ENCODE assay signal across 2 cellular contexts in the genomic region with DNA sequence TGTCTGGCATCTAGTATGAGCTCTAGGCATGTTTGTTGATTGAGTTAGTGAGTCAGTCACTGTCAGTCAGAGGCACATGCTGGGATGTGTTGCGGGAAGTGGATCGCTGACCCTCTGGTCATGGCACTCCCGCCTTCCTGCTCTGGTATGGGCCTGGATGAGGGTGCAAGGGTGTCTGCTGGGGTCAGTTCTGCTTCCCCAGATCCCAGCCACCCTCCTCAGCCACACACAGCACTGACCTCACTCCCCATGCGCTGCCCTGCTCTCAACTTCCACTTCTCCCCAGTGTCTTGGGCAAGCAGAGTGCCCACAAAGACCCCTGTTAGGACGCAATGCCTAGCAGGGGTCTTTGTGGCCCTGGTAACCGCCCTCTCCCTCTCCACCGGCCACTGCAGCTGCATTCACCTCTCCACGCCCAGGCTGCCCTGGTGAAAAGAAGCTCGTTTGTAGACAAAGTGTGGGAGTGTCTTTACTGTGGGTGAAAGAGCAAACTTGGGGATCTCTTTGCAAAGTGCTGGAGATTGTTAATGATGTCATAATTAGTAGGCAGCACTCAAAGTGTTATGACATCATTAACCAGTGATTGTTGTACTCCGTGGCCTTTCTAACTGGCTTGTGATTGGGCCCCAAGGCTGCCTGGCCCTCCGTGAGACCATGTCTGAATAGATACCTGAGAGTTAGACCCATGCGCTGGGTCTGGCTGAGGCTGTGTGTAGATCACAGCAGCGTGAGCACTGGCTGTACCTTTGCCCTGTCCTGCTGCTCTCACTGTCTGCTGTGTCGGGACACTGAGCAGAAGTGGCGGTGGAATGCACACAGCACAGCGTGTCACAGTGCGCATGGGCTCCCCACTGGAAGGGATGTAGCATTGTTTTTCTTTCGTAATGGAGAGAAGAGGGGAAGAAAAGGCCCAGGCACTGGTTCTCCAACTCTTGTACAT.
TF ChIP-seq lines count a peak whose summit lies in the region.

No MANE protein-coding gene starts in this region.

TF ChIP-seq in GM23338, 12 proteins besides CTCF, POLR2A, EP300 and RAD21:
- TF ChIP-seq, protein P1, sequence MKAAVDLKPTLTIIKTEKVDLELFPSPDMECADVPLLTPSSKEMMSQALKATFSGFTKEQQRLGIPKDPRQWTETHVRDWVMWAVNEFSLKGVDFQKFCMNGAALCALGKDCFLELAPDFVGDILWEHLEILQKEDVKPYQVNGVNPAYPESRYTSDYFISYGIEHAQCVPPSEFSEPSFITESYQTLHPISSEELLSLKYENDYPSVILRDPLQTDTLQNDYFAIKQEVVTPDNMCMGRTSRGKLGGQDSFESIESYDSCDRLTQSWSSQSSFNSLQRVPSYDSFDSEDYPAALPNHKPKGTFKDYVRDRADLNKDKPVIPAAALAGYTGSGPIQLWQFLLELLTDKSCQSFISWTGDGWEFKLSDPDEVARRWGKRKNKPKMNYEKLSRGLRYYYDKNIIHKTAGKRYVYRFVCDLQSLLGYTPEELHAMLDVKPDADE (IDR thresholded peaks at IDR 0.05): no peak

TF ChIP-seq in GM12878, 131 proteins besides CTCF, POLR2A, EP300 and RAD21:
- no peak for TF ChIP-seq MAX (IDR thresholded peaks at IDR 0.05; ENCODE audit: low read depth, low read length)
- no peak for TF ChIP-seq MEF2A (IDR thresholded peaks at IDR 0.05; ENCODE audit: insufficient read depth, low read depth, low read length)
- 0 out of 2 replicates have a peak, but pooled peaks have one; percentile 22 for TF ChIP-seq ATF7 (IDR thresholded peaks at IDR 0.05; ENCODE audit: low read depth)
- TF ChIP-seq BHLHE40 (IDR thresholded peaks at IDR 0.05; ENCODE audit: borderline replicate concordance in 1 of 2, low read depth in 2 of 2, low read length in 1 of 2): no peak
- TF ChIP-seq, protein P2, sequence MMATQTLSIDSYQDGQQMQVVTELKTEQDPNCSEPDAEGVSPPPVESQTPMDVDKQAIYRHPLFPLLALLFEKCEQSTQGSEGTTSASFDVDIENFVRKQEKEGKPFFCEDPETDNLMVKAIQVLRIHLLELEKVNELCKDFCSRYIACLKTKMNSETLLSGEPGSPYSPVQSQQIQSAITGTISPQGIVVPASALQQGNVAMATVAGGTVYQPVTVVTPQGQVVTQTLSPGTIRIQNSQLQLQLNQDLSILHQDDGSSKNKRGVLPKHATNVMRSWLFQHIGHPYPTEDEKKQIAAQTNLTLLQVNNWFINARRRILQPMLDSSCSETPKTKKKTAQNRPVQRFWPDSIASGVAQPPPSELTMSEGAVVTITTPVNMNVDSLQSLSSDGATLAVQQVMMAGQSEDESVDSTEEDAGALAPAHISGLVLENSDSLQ (IDR thresholded peaks at IDR 0.05): no peak
- TF ChIP-seq KLF5 (IDR thresholded peaks at IDR 0.05; ENCODE audit: partially characterized antibody): no peak
